ENCODE assay signal across 34 cellular contexts in the genomic region with DNA sequence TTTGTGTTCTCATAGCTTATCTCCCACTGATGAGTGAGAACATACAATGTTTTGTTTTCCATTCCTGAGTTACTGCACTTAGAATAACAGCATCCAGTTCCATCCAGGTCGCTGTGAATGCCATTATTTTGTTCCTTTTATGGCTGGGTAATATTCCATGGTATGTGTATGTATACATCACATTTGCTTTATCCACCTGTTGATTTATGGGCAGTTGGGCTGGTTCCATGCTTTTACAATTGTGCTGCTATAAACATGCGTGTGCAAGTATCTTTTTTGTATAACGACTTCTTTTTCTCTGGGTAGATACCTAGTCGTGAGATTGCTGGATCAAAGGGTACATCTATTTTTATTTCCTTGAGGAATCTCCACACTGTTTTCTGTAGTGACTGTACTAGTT.
"Had no signal": no experiment of that assay in that cellular context is flagged by ENCODE, and none has a peak within 500 bp of the region (broad histone marks: within the 10 kb centered on the region; RNA-seq: fewer than 3 reads in every experiment).

No MANE protein-coding gene starts in this region.

- ATAC-seq: activated CD8-positive, alpha-beta T cell treated with anti-CD3 and anti-CD28 coated beads for 36 hours; activated naive CD4-positive, alpha-beta T cell treated with anti-CD3 and anti-CD28 coated beads, Interleukin-2, amount 50 U/mL, for 72 hours; activated T-cell treated with anti-CD3 and anti-CD28 coated beads, Interleukin-2, amount 50 U/mL, for 4 hours; activated T-cell treated with anti-CD3 and anti-CD28 coated beads, Interleukin-2, amount 50 U/mL, for 72 hours; activated T-helper 17 cell treated with anti-CD3 and anti-CD28 coated beads, Interleukin-2, amount 50 U/mL, for 72 hours; body of pancreas had no signal

- H3K4me3 ChIP-seq: adrenal gland, body of pancreas, breast epithelium had no signal

- H3K27me3 ChIP-seq: body of pancreas, breast epithelium had no signal

- H3K4me3 Mint-ChIP-seq: activated B cell treated with CpG ODN at 0.5 μM for 24 hours; activated CD4-positive, alpha-beta memory T cell treated with anti-CD3 and anti-CD28 coated beads for 36 hours; activated CD4-positive, alpha-beta T cell treated with anti-CD3 and anti-CD28 coated beads, Interleukin-2, amount 10 ng/mL, durations not matched to agents 24 days and 14 days; activated CD8-positive, alpha-beta T cell treated with anti-CD3 and anti-CD28 coated beads for 36 hours; activated naive CD4-positive, alpha-beta T cell treated with anti-CD3 and anti-CD28 coated beads for 36 hours; activated naive CD8-positive, alpha-beta T cell treated with anti-CD3 and anti-CD28 coated beads for 36 hours; activated T-cell treated with anti-CD3 and anti-CD28 coated beads, Interleukin-2, amount 50 U/mL, for 4 hours; activated T-cell treated with anti-CD3 and anti-CD28 coated beads, Interleukin-2, amount 50 U/mL, for 72 hours; activated T-helper 1 cell treated with anti-CD3 and anti-CD28 coated beads, Interleukin-12 subunit alpha, Interleukin-12 subunit beta, Interleukin-2, Interleukin-4 antibody, amounts not matched to agents 30 ng/mL and 10 ng/mL and 1 ng/mL, durations not matched to agents 14 hours and 24 hours and 36 hours; activated T-helper 17 cell treated with anti-CD3 and anti-CD28 coated beads, Interleukin-2, amount 50 U/mL, for 72 hours; T-helper 1 cell treated with Interleukin-12 subunit alpha and Interleukin-12 subunit beta and Interleukin-4 antibody, amounts not matched to agents 30 μg/mL and 1 μg/mL, for 36 hours; T-helper 2 cell treated with Interferon-gamma antibody and Interleukin-4, amounts not matched to agents 5 μg/mL and 100 μg/mL, for 36 hours had no signal

- H3K4me1 ChIP-seq: adrenal gland, body of pancreas, breast epithelium had no signal

- H3K27ac Mint-ChIP-seq: activated B cell treated with CpG ODN at 0.5 μM for 24 hours; activated CD4-positive, alpha-beta memory T cell treated with anti-CD3 and anti-CD28 coated beads for 36 hours; activated CD4-positive, alpha-beta T cell treated with anti-CD3 and anti-CD28 coated beads, Interleukin-2, amount 10 ng/mL, durations not matched to agents 24 days and 14 days; activated CD8-positive, alpha-beta T cell treated with anti-CD3 and anti-CD28 coated beads for 36 hours; activated naive CD4-positive, alpha-beta T cell treated with anti-CD3 and anti-CD28 coated beads for 36 hours; activated naive CD4-positive, alpha-beta T cell treated with anti-CD3 and anti-CD28 coated beads, Interleukin-2, amount 50 U/mL, for 72 hours; activated naive CD8-positive, alpha-beta T cell treated with anti-CD3 and anti-CD28 coated beads for 36 hours; activated T-cell treated with anti-CD3 and anti-CD28 coated beads, Interleukin-2, amount 50 U/mL, for 72 hours; activated T-helper 1 cell treated with anti-CD3 and anti-CD28 coated beads, Interleukin-12 subunit alpha, Interleukin-12 subunit beta, Interleukin-2, Interleukin-4 antibody, amounts not matched to agents 30 ng/mL and 10 ng/mL and 1 ng/mL, durations not matched to agents 14 hours and 24 hours and 36 hours; activated T-helper 17 cell treated with anti-CD3 and anti-CD28 coated beads, Interleukin-2, amount 50 U/mL, for 72 hours; T-helper 1 cell treated with Interleukin-12 subunit alpha and Interleukin-12 subunit beta and Interleukin-4 antibody, amounts not matched to agents 30 μg/mL and 1 μg/mL, for 36 hours; T-helper 2 cell treated with Interferon-gamma antibody and Interleukin-4, amounts not matched to agents 5 μg/mL and 100 μg/mL, for 36 hours had no signal

- H3K9me3 Mint-ChIP-seq: activated CD4-positive, alpha-beta memory T cell treated with anti-CD3 and anti-CD28 coated beads for 36 hours; activated CD4-positive, alpha-beta T cell treated with anti-CD3 and anti-CD28 coated beads, Interleukin-2, amount 10 ng/mL, durations not matched to agents 24 days and 14 days; activated CD8-positive, alpha-beta T cell treated with anti-CD3 and anti-CD28 coated beads for 36 hours; activated naive CD4-positive, alpha-beta T cell treated with anti-CD3 and anti-CD28 coated beads for 36 hours; activated naive CD4-positive, alpha-beta T cell treated with anti-CD3 and anti-CD28 coated beads, Interleukin-2, amount 50 U/mL, for 72 hours; activated naive CD8-positive, alpha-beta T cell treated with anti-CD3 and anti-CD28 coated beads for 36 hours; activated T-cell treated with anti-CD3 and anti-CD28 coated beads, Interleukin-2, amount 50 U/mL, for 4 hours; activated T-cell treated with anti-CD3 and anti-CD28 coated beads, Interleukin-2, amount 50 U/mL, for 72 hours; activated T-helper 1 cell treated with anti-CD3 and anti-CD28 coated beads, Interleukin-12 subunit alpha, Interleukin-12 subunit beta, Interleukin-2, Interleukin-4 antibody, amounts not matched to agents 30 ng/mL and 10 ng/mL and 1 ng/mL, durations not matched to agents 14 hours and 24 hours and 36 hours; activated T-helper 17 cell treated with anti-CD3 and anti-CD28 coated beads, Interleukin-2, amount 50 U/mL, for 72 hours; T-helper 1 cell treated with Interleukin-12 subunit alpha and Interleukin-12 subunit beta and Interleukin-4 antibody, amounts not matched to agents 30 μg/mL and 1 μg/mL, for 36 hours; T-helper 2 cell treated with Interferon-gamma antibody and Interleukin-4, amounts not matched to agents 5 μg/mL and 100 μg/mL, for 36 hours had no signal

- H3K9me3 ChIP-seq: adrenal gland, body of pancreas, breast epithelium had no signal

- H3K27me3 Mint-ChIP-seq: activated B cell treated with CpG ODN at 0.5 μM for 24 hours had no signal

- DNase-seq: activated B cell treated with CpG ODN at 0.5 μM for 24 hours; activated CD4-positive, alpha-beta memory T cell treated with anti-CD3 and anti-CD28 coated beads for 36 hours; activated CD4-positive, alpha-beta T cell treated with anti-CD3 and anti-CD28 coated beads for 4 hours; activated CD4-positive, alpha-beta T cell treated with anti-CD3 and anti-CD28 coated beads, Interleukin-2, amount 10 ng/mL, durations not matched to agents 24 days and 14 days; activated CD4-positive, alpha-beta T cell treated with anti-CD3 and anti-CD28 coated beads, Interleukin-2, amount 50 U/mL, for 1 hour; activated CD4-positive, alpha-beta T cell treated with anti-CD3 and anti-CD28 coated beads, Interleukin-2, amount 50 U/mL, for 4 hours; activated CD4-positive, CD25-positive, alpha-beta regulatory T cell treated with anti-CD3 and anti-CD28 coated beads, Interleukin-2, amount 50 U/mL, for 72 hours; activated CD8-positive, alpha-beta memory T cell treated with anti-CD3 and anti-CD28 coated beads, Interleukin-2, amount 50 U/mL, for 4 hours; activated CD8-positive, alpha-beta T cell treated with anti-CD3 and anti-CD28 coated beads for 36 hours; activated effector memory CD4-positive, alpha-beta T cell treated with anti-CD3 and anti-CD28 coated beads, Interleukin-2, amount 50 U/mL, for 16 hours; activated gamma-delta T cell treated with Interleukin-2 at 50 U/mL for 16 hours; activated naive CD4-positive, alpha-beta T cell; activated naive CD4-positive, alpha-beta T cell treated with anti-CD3 and anti-CD28 coated beads for 36 hours; activated naive CD4-positive, alpha-beta T cell treated with anti-CD3 and anti-CD28 coated beads, Interleukin-2, amount 50 U/mL, for 16 hours; activated naive CD8-positive, alpha-beta T cell treated with anti-CD3 and anti-CD28 coated beads for 36 hours; activated T-cell treated with anti-CD3 and anti-CD28 coated beads for 4 hours; activated T-cell treated with anti-CD3 and anti-CD28 coated beads, Interleukin-2, amount 50 U/mL, for 1 hour; activated T-cell treated with anti-CD3 and anti-CD28 coated beads, Interleukin-2, amount 50 U/mL, for 4 hours; activated T-cell treated with anti-CD3 and anti-CD28 coated beads, Interleukin-2, amount 50 U/mL, for 72 hours; adrenal gland; amniotic stem cell; aorta; body of pancreas; brain microvascular endothelial cell; central memory CD4-positive, alpha-beta T cell; T-helper 1 cell; T-helper 2 cell had no signal

- H3K27ac ChIP-seq: adrenal gland, body of pancreas, brain microvascular endothelial cell, breast epithelium, VCaP had no signal

- H3K4me1 Mint-ChIP-seq: activated CD4-positive, alpha-beta T cell treated with anti-CD3 and anti-CD28 coated beads, Interleukin-2, amount 10 ng/mL, durations not matched to agents 24 days and 14 days; activated naive CD8-positive, alpha-beta T cell treated with anti-CD3 and anti-CD28 coated beads for 36 hours; activated T-helper 17 cell treated with anti-CD3 and anti-CD28 coated beads, Interleukin-2, amount 50 U/mL, for 72 hours had no signal

- H3K36me3 ChIP-seq: adrenal gland, brain microvascular endothelial cell, breast epithelium had no signal
